ENCODE assay signal across 11 cellular contexts in genomic region chr20:43438578-43439316, GRCh38. TPM values are rescaled to one million over a fixed set of nuclear protein-coding genes. Genes with fewer than 3 reads are reported as not detected.
DNase-seq lines count a peak whose midpoint lies in the region; ATAC-seq, FAIRE-seq and TF ChIP-seq lines count a peak whose summit lies in the region.
"Had no signal": no experiment of that assay in that cellular context is flagged by ENCODE, and none has a peak within 500 bp of the region (broad histone marks: within the 10 kb centered on the region; RNA-seq: fewer than 3 reads in every experiment).

No MANE protein-coding gene starts in this region.

- peak; percentile 78 for FAIRE-seq in GM12891 (lab: Jason Lieb, UNC)
- FAIRE-seq: kidney had no signal

- TF ChIP-seq POLR2A in GM12891 (IDR thresholded peaks at IDR 0.05; ENCODE audit: low read depth, low read length): no peak
- TF ChIP-seq POLR2A in GM18505 (IDR thresholded peaks at IDR 0.05; ENCODE audit: borderline replicate concordance, extremely low read depth, insufficient read depth, insufficient read length): no peak

- ATAC-seq in GM19395 (IDR thresholded peaks at IDR 0.05; ENCODE audit: unreplicated experiment): peak; percentile 92
- peak; percentile 85 for ATAC-seq in HG02798 (IDR thresholded peaks at IDR 0.05; ENCODE audit: poor library complexity, unreplicated experiment)
- peak; percentile 80 for ATAC-seq in HG03521 (IDR thresholded peaks at IDR 0.05; ENCODE audit: unreplicated experiment)
- no peak for ATAC-seq in GM18505 (IDR thresholded peaks at IDR 0.05; ENCODE audit: unreplicated experiment)

- DNase-seq in GM12891 (ENCODE audit: insufficient read length, low spot score) (peak; percentile 27), D341Med (ENCODE audit: low spot score) (no peak), AML-193 (lab: John Stamatoyannopoulos, UW) (no peak)
- no peak for DNase-seq in activated CD4-positive, alpha-beta T cell treated with anti-CD3 and anti-CD28 coated beads, Interleukin-2, amount 50 U/mL, for 1 hour
- DNase-seq: activated naive CD8-positive, alpha-beta T cell treated with anti-CD3 and anti-CD28 coated beads, Interleukin-2, amount 10 ng/mL, durations not matched to agents 7 days and 5 days; kidney; NCI-H1417 treated with DMSO at 0.1 percent for 48 hours had no signal

TF ChIP-seq in GM12891, 5 proteins besides CTCF, POLR2A, EP300 and RAD21:
- TF ChIP-seq SPI1 (IDR thresholded peaks at IDR 0.05; ENCODE audit: low read depth, low read length) (peak; percentile 69), PAX5 (IDR thresholded peaks at IDR 0.05; ENCODE audit: insufficient read depth, low read length, severe bottlenecking) (no peak), POU2F2 (IDR thresholded peaks at IDR 0.05; ENCODE audit: low read depth, low read length) (peak; percentile 90; the same call in 1 of the 2 replicates), TAF1 (IDR thresholded peaks at IDR 0.05; ENCODE audit: low read depth, low read length) (no peak), POLR2AphosphoS5 (IDR thresholded peaks at IDR 0.05; ENCODE audit: low read depth, low read length) (no peak)

RNA-seq across cellular contexts. Expression of gene SRSF6, which starts 18.9 kb away (rescaled TPM):
- polyA plus RNA-seq in GM12891 (2012; ENCODE audit: low read depth, missing spikeins): 115 TPM
